Comparison of ENCODE assay signal across 2 cellular contexts in the genomic region with DNA sequence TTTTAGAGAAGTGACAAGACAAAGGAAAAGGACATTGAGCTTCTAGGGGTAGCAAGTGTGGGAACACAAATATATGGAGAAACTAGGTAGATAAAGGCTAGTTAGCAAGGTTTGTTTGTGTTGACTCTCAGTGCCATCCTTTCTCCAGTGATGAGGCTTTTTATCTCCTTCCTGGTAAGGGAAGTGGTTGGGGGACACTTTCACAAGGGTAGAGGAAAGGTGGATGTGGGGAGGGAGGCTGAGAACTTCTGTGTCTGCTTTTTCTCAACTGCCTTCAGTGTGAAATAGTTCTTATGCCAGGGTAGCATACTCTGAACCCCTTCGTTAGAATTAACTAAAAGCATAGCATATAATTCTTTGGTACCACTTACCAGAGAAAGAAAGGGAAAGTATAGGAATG.
TF ChIP-seq lines count a peak whose summit lies in the region.

No MANE protein-coding gene starts in this region.

TF ChIP-seq in GM23338, 12 proteins besides CTCF, POLR2A, EP300 and RAD21:
- no peak for TF ChIP-seq CREB1 (CRISPR knock-in tag; IDR thresholded peaks at IDR 0.05; ENCODE audit: low read depth)
- TF ChIP-seq EZH2phosphoT487 (IDR thresholded peaks at IDR 0.05; ENCODE audit: unreplicated experiment) = no peak
- no peak for TF ChIP-seq EZH2 (IDR thresholded peaks at IDR 0.05; ENCODE audit: low read depth, unreplicated experiment)
- no peak for TF ChIP-seq ZNF114 (CRISPR knock-in tag; IDR thresholded peaks at IDR 0.05)
- TF ChIP-seq STAT1 (IDR thresholded peaks at IDR 0.05; ENCODE audit: unreplicated experiment) = no peak

TF ChIP-seq in H1, 55 proteins besides CTCF, POLR2A, EP300 and RAD21:
- TF ChIP-seq RBBP5 (IDR thresholded peaks at IDR 0.05; ENCODE audit: borderline replicate concordance, low read depth, low read length) = no peak
- TF ChIP-seq RFX5 (IDR thresholded peaks at IDR 0.05; ENCODE audit: borderline replicate concordance, low read depth, low read length) = no peak
- no peak for TF ChIP-seq CHD1 (IDR thresholded peaks at IDR 0.05; ENCODE audit: low read depth, low read length)
- no peak for TF ChIP-seq KDM1A (IDR thresholded peaks at IDR 0.05; ENCODE audit: borderline replicate concordance, low read length)
- no peak for TF ChIP-seq TCF12 (IDR thresholded peaks at IDR 0.05; ENCODE audit: low read depth, low read length)
- no peak for TF ChIP-seq TBP (IDR thresholded peaks at IDR 0.05; ENCODE audit: low read depth, low read length)
- no peak for TF ChIP-seq EZH2 (IDR thresholded peaks at IDR 0.05; ENCODE audit: low read depth, low read length, severe bottlenecking)
- TF ChIP-seq SP1 (IDR thresholded peaks at IDR 0.05; ENCODE audit: low read depth, low read length) = no peak
- TF ChIP-seq JUND (IDR thresholded peaks at IDR 0.05; ENCODE audit: low read length) = no peak
- no peak for TF ChIP-seq TAF7 (optimal IDR thresholded peaks at IDR 0.05; ENCODE audit: borderline replicate concordance, low read depth, low read length)
- TF ChIP-seq RNF2 (IDR thresholded peaks at IDR 0.05; ENCODE audit: borderline replicate concordance, low read depth, low read length, missing control alignments, poor library complexity, severe bottlenecking) = no peak
- TF ChIP-seq POU5F1 (IDR thresholded peaks at IDR 0.05; ENCODE audit: low read depth, low read length) = no peak
- TF ChIP-seq SAP30 (IDR thresholded peaks at IDR 0.05; ENCODE audit: insufficient read depth, insufficient replicate concordance, low read length) = no peak
